ENCODE assay signal across 10 cellular contexts in the genomic region with DNA sequence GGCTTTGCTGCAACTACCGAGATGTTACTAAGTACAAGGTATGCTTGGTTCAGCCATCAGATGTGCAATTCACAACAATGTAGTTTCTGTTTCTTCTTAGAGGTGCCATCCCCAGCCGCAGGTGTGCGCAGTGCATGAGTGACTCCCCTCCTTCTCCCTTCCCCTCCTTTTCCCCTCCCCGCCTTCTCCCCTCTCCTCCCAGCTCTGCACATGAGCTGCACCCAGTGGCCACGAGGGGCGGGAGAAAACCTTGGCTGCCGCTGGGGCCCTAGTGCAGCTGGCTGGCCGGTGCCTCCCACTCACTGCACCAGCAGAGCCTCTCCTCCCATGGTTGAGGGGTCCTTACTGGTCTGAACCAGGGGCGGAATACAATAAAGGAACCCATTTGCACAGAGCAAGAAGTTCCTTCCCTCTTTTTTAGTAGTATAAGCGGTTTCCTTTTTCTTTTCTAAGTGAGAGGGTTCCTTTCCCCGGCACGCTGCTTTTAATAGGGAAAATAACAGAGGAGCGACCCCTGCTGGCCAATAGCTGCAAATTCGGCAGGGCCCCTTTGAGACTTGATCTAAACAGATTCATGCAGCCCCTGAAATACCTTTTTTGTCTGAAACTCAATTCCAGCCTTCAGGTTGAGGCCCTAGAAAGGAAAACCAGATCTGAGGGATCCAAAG. TPM values are rescaled to one million over a fixed set of nuclear protein-coding genes. Genes with fewer than 3 reads are reported as not detected.
A peak's percentile ranks its signal among the peaks of the same experiment; 100 is the strongest.
DNase-seq lines count a peak whose midpoint lies in the region; ATAC-seq and TF ChIP-seq lines count a peak whose summit lies in the region.
"Had no signal": no experiment of that assay in that cellular context is flagged by ENCODE, and none has a peak within 500 bp of the region (broad histone marks: within the 10 kb centered on the region; RNA-seq: fewer than 3 reads in every experiment).

No MANE protein-coding gene starts in this region.

- H3K4me3 ChIP-seq in astrocyte of the spinal cord (ENCODE audit: low read depth, low read length) (no peak overlapping the region), mesendoderm (ENCODE audit: low read length) (no peak overlapping the region)

- H3K9ac ChIP-seq in mesendoderm (ENCODE audit: low read length) = no peak overlapping the region

- in situ Hi-C loops in astrocyte of the spinal cord (cut with HindIII; ENCODE audit: low sequenced_read_pairs) = no loop called here

- ATAC-seq in HG02884 (IDR thresholded peaks at IDR 0.05; ENCODE audit: unreplicated experiment) (no peak), sciatic nerve (no peak), HG02610 (IDR thresholded peaks at IDR 0.05; ENCODE audit: unreplicated experiment) (no peak)

- H3K56ac ChIP-seq in mesendoderm (ENCODE audit: low read length) = no peak overlapping the region

- peak; percentile 37 for TF ChIP-seq CTCF in astrocyte of the spinal cord (IDR thresholded peaks at IDR 0.05; ENCODE audit: low read depth, low read length)

- intact Hi-C loops in sciatic nerve (cut with DNase I) = no loop called here

- no peaks in the 10 kb centered on the region for H3K79me2 ChIP-seq in mesendoderm (ENCODE audit: control insufficient read depth, insufficient read depth, low read length)

- H2BK15ac ChIP-seq in mesendoderm (replicated peaks; ENCODE audit: low read depth) = no peak overlapping the region

- no peak overlapping the region for H2BK120ac ChIP-seq in mesendoderm (ENCODE audit: low read depth, low read length)

- no peaks in the 10 kb centered on the region for H3K79me1 ChIP-seq in mesendoderm (ENCODE audit: low read length)

- H2AK5ac ChIP-seq in mesendoderm (ENCODE audit: low read length) = no peak overlapping the region

- H4K8ac ChIP-seq in mesendoderm (ENCODE audit: low read depth, low read length) = no peak overlapping the region

- no peak overlapping the region for H3K4ac ChIP-seq in mesendoderm (ENCODE audit: low read depth, low read length)

- H3K18ac ChIP-seq in mesendoderm (ENCODE audit: low read length) = no peak overlapping the region

- DNase-seq in DMS53 treated with DMSO at 0.1 percent for 48 hours (lab: John Stamatoyannopoulos, UW; ENCODE audit: unreplicated experiment) = peak; percentile 3
- peak; percentile 3 for DNase-seq in HK-2 (ENCODE audit: unreplicated experiment)
- no peak for DNase-seq in astrocyte of the spinal cord (ENCODE audit: low read depth, low spot score)
- peak; percentile 9 for DNase-seq in mesendoderm
- DNase-seq in sciatic nerve (ENCODE audit: low spot score) = no peak
- no peak for DNase-seq in dedifferentiated amniotic fluid mesenchymal stem cell (ENCODE audit: extremely low spot score)
- DNase-seq: activated T-cell treated with anti-CD3 and anti-CD28 coated beads for 4 hours had no signal

- no peaks in the 10 kb centered on the region for H3K27me3 ChIP-seq in mesendoderm (ENCODE audit: insufficient read depth, low read length, poor library complexity)
- H3K27me3 ChIP-seq: neutrophil had no signal

- H3K23ac ChIP-seq in mesendoderm (ENCODE audit: low read length) = no peak overlapping the region

- no peak overlapping the region for H3K4me2 ChIP-seq in mesendoderm (ENCODE audit: low read length)

- no CpG with 5 or more reads among the region's 14 CpGs for WGBS in mesendoderm (ENCODE audit: extremely low coverage, insufficient coverage, low lambda C conversion rate)

- no peak overlapping the region for H3K27ac ChIP-seq in mesendoderm (ENCODE audit: low read depth, low read length)
- H3K27ac ChIP-seq: neutrophil had no signal

- H3K36me3 ChIP-seq in mesendoderm (ENCODE audit: control insufficient read depth, insufficient read depth, low read length) = no peaks in the 10 kb centered on the region
- H3K36me3 ChIP-seq: neutrophil had no signal

- no peak overlapping the region for H4K5ac ChIP-seq in mesendoderm (ENCODE audit: low read length)

- H3K4me1 ChIP-seq in mesendoderm (ENCODE audit: control insufficient read depth, low read depth, low read length) = no peaks in the 10 kb centered on the region

- no peak overlapping the region for H2BK5ac ChIP-seq in mesendoderm (ENCODE audit: low read length)

RNA-seq across cellular contexts. Expression of gene CCL15, which starts 7.8 kb away (rescaled TPM):
- polyA plus RNA-seq in mesendoderm (2013, experiment 1 of 2) = not detected
- not detected for polyA plus RNA-seq in mesendoderm (2013, experiment 2 of 2)
- not detected for total RNA-seq in sciatic nerve

RNA-seq across cellular contexts. Expression of gene CCL23, which starts 8.6 kb away (rescaled TPM):
- polyA plus RNA-seq in mesendoderm (2013, experiment 1 of 2) = not detected
- not detected for polyA plus RNA-seq in mesendoderm (2013, experiment 2 of 2)
- total RNA-seq in sciatic nerve = 1.0 TPM

RNA-seq across cellular contexts. Expression of gene CCL14, which starts 22.6 kb away (rescaled TPM):
- not detected for polyA plus RNA-seq in mesendoderm (2013, experiment 1 of 2)
- polyA plus RNA-seq in mesendoderm (2013, experiment 2 of 2) = not detected
- 96.8 TPM for total RNA-seq in sciatic nerve

RNA-seq across cellular contexts. Expression of gene CCL16, which starts 27.8 kb away (rescaled TPM):
- polyA plus RNA-seq in mesendoderm (2013, experiment 1 of 2) = not detected
- not detected for polyA plus RNA-seq in mesendoderm (2013, experiment 2 of 2)
- 1.1 TPM for total RNA-seq in sciatic nerve

RNA-seq across cellular contexts. Expression of gene CCL18, which starts 54.9 kb away (rescaled TPM):
- polyA plus RNA-seq in mesendoderm (2013, experiment 1 of 2) = not detected
- polyA plus RNA-seq in mesendoderm (2013, experiment 2 of 2) = not detected
- total RNA-seq in sciatic nerve = 58.8 TPM

Comparison
In these comparisons a context has a peak if more than half of its experiments do, and no peak if none do; other contexts are left out.
1. DNase-seq: peak in DMS53 treated with DMSO at 0.1 percent for 48 hours (single experiment), HK-2 (single experiment) and mesendoderm (single experiment); none in astrocyte of the spinal cord (single experiment), sciatic nerve (single experiment) and dedifferentiated amniotic fluid mesenchymal stem cell (single experiment).